19 cellular contexts compared by ENCODE assay signal in genomic region chr10:117805191-117805590, GRCh38.
DNase-seq lines count a peak whose midpoint lies in the region; ATAC-seq and TF ChIP-seq lines count a peak whose summit lies in the region.
"Had no signal": no experiment of that assay in that cellular context is flagged by ENCODE, and none has a peak within 500 bp of the region (broad histone marks: within the 10 kb centered on the region; RNA-seq: fewer than 3 reads in every experiment).

No MANE protein-coding gene starts in this region.

- no peak for TF ChIP-seq CTCF in right atrium auricular region (IDR thresholded peaks at IDR 0.05)
- no peak for TF ChIP-seq CTCF in heart right ventricle (IDR thresholded peaks at IDR 0.05)
- TF ChIP-seq CTCF in endodermal cell (conservative IDR thresholded peaks at IDR 0.05) = no peak
- TF ChIP-seq CTCF in neural crest cell (conservative IDR thresholded peaks at IDR 0.05) = no peak
- TF ChIP-seq CTCF in suprapubic skin (IDR thresholded peaks at IDR 0.05) = no peak

- peaks cover 69% of the 10 kb centered on the region for H3K27me3 Mint-ChIP-seq in endodermal cell (ENCODE audit: insufficient read depth)
- H3K27me3 Mint-ChIP-seq in neural crest cell (ENCODE audit: low read depth) = peaks cover 2% of the 10 kb centered on the region
- H3K27me3 Mint-ChIP-seq in activated T-cell treated with anti-CD3 and anti-CD28 coated beads, Interleukin-2, amount 50 U/mL, for 72 hours (ENCODE audit: low read depth) = peaks cover 6% of the 10 kb centered on the region

- no peaks in the 10 kb centered on the region for H3K9me3 ChIP-seq in right atrium auricular region
- peaks cover 0 to 4% (median 0%) of the 10 kb centered on the region in 11 donors for H3K9me3 ChIP-seq in heart right ventricle
- no peaks in the 10 kb centered on the region for H3K9me3 ChIP-seq in endodermal cell (ENCODE audit: control insufficient read depth, low read length)
- no peaks in the 10 kb centered on the region for H3K9me3 ChIP-seq in suprapubic skin
- H3K9me3 ChIP-seq: SJSA1 had no signal

- H3K4me3 ChIP-seq in right atrium auricular region (no peak overlapping the region), heart right ventricle (no peak overlapping the region), endodermal cell (ENCODE audit: low read length) (no peak overlapping the region), suprapubic skin (no peak overlapping the region)
- H3K4me3 ChIP-seq: GM23248, PC-9, SJSA1 had no signal

- WGBS in heart right ventricle, 2 donors = 64 to 68% methylated on average over 12 of the region's 12 CpGs
- 86 to 92% methylated on average over 5 to 12 of the region's 12 CpGs for WGBS in endodermal cell (ENCODE audit: insufficient coverage in 1 of 2, insufficient read length in 1 of 2), 2 experiments
- WGBS in suprapubic skin = 85% methylated on average over 12 of the region's 12 CpGs

- intact Hi-C loops in heart right ventricle (cut with DNase I) = no loop called here
- intact Hi-C loops in posterior vena cava (cut with DNase I) = no loop called here

- peaks cover 11% of the 10 kb centered on the region for H3K9me3 Mint-ChIP-seq in endodermal cell
- peaks cover 7% of the 10 kb centered on the region for H3K9me3 Mint-ChIP-seq in neural crest cell
- peaks cover 0 to 3% of the 10 kb centered on the region in 2 donors for H3K9me3 Mint-ChIP-seq in activated T-cell treated with anti-CD3 and anti-CD28 coated beads, Interleukin-2, amount 50 U/mL, for 72 hours

- TF ChIP-seq EP300 in suprapubic skin (IDR thresholded peaks at IDR 0.05) = no peak

- H3K27ac Mint-ChIP-seq in endodermal cell (no peak overlapping the region), neural crest cell (ENCODE audit: unreplicated experiment) (peak overlapping the region; percentile 43)
- no peak overlapping the region for H3K27ac Mint-ChIP-seq in activated T-cell treated with anti-CD3 and anti-CD28 coated beads, Interleukin-2, amount 50 U/mL, for 72 hours
- H3K27ac Mint-ChIP-seq: CD4-positive, alpha-beta T cell; HFFc6 had no signal

- peak; percentile 44 for DNase-seq in right atrium auricular region (ENCODE audit: low spot score)
- no peak for DNase-seq in heart right ventricle
- DNase-seq in endodermal cell = peak; percentile 24
- DNase-seq in neural crest cell (ENCODE audit: low read depth, low spot score) = no peak
- DNase-seq in suprapubic skin (ENCODE audit: low spot score in 2 of 2) = no peak
- DNase-seq in posterior vena cava (ENCODE audit: low spot score) = no peak
- DNase-seq in activated T-cell treated with anti-CD3 and anti-CD28 coated beads, Interleukin-2, amount 50 U/mL, for 72 hours = no peak
- no peak for DNase-seq in central memory CD4-positive, alpha-beta T cell
- DNase-seq: CD4-positive, alpha-beta T cell; H9; HFFc6; KBM-7; MM.1S; NCI-H2029; NCI-H82; PC-9; Right ventricle myocardium superior had no signal

- H3K27ac ChIP-seq in right atrium auricular region = no peak overlapping the region
- H3K27ac ChIP-seq in heart right ventricle = no peak overlapping the region
- no peak overlapping the region for H3K27ac ChIP-seq in endodermal cell (ENCODE audit: low read depth, low read length)
- peak overlapping the region; percentile 60 for H3K27ac ChIP-seq in suprapubic skin
- H3K27ac ChIP-seq: GM23248, PC-9, SJSA1 had no signal

- no peak for ATAC-seq in heart right ventricle
- ATAC-seq in activated T-cell treated with anti-CD3 and anti-CD28 coated beads, Interleukin-2, amount 50 U/mL, for 72 hours (replicated peaks in 1 of 2) = no peak

- no peak overlapping the region for H3K4me3 Mint-ChIP-seq in endodermal cell
- H3K4me3 Mint-ChIP-seq in neural crest cell = no peak overlapping the region
- H3K4me3 Mint-ChIP-seq in activated T-cell treated with anti-CD3 and anti-CD28 coated beads, Interleukin-2, amount 50 U/mL, for 72 hours = no peak overlapping the region
- H3K4me3 Mint-ChIP-seq: CD4-positive, alpha-beta T cell; H9; HFFc6 had no signal

- H3K36me3 Mint-ChIP-seq in endodermal cell (ENCODE audit: low read depth) (no peaks in the 10 kb centered on the region), neural crest cell (ENCODE audit: low read depth) (peaks cover 3% of the 10 kb centered on the region)
- H3K36me3 Mint-ChIP-seq in activated T-cell treated with anti-CD3 and anti-CD28 coated beads, Interleukin-2, amount 50 U/mL, for 72 hours (ENCODE audit: insufficient read depth in 2 of 2) = peaks cover 0 to 1% of the 10 kb centered on the region in 2 donors

- no peak overlapping the region for H3K9ac ChIP-seq in endodermal cell (ENCODE audit: extremely low read depth, low read length, poor library complexity, severe bottlenecking)
- H3K9ac ChIP-seq: GM23248 had no signal

- no peaks in the 10 kb centered on the region for H3K27me3 ChIP-seq in right atrium auricular region
- peaks cover 0 to 30% (median 6%) of the 10 kb centered on the region in 7 donors for H3K27me3 ChIP-seq in heart right ventricle
- peaks cover 21% of the 10 kb centered on the region for H3K27me3 ChIP-seq in endodermal cell (ENCODE audit: control insufficient read depth, insufficient read depth, low read length, poor library complexity, severe bottlenecking)
- H3K27me3 ChIP-seq in suprapubic skin = peaks cover 6% of the 10 kb centered on the region
- H3K27me3 ChIP-seq: SJSA1 had no signal

- H3K4me1 Mint-ChIP-seq in endodermal cell (no peaks in the 10 kb centered on the region), neural crest cell (no peaks in the 10 kb centered on the region)
- H3K4me1 Mint-ChIP-seq in activated T-cell treated with anti-CD3 and anti-CD28 coated beads, Interleukin-2, amount 50 U/mL, for 72 hours (ENCODE audit: low read depth) = no peaks in the 10 kb centered on the region

- no peaks in the 10 kb centered on the region for H3K36me3 ChIP-seq in right atrium auricular region
- H3K36me3 ChIP-seq in heart right ventricle = no peaks in the 10 kb centered on the region
- H3K36me3 ChIP-seq in endodermal cell (ENCODE audit: control insufficient read depth, insufficient read depth, low read length) = no peaks in the 10 kb centered on the region
- H3K36me3 ChIP-seq in suprapubic skin = no peaks in the 10 kb centered on the region
- H3K36me3 ChIP-seq: SJSA1 had no signal

- H3K4me1 ChIP-seq in right atrium auricular region (no peaks in the 10 kb centered on the region), heart right ventricle (no peaks in the 10 kb centered on the region), endodermal cell (ENCODE audit: control insufficient read depth, insufficient read depth, low read length) (no peaks in the 10 kb centered on the region), suprapubic skin (no peaks in the 10 kb centered on the region)
- H3K4me1 ChIP-seq: SJSA1 had no signal

- TF ChIP-seq POLR2A in suprapubic skin (IDR thresholded peaks at IDR 0.05) = no peak

Comparison
In these comparisons a context has a peak if more than half of its experiments do, and no peak if none do; other contexts are left out.
1. DNase-seq: peak in right atrium auricular region (single experiment) and endodermal cell (single experiment); none in heart right ventricle (0 of 2), neural crest cell (single experiment), suprapubic skin (0 of 2), posterior vena cava (single experiment), activated T-cell treated with anti-CD3 and anti-CD28 coated beads, Interleukin-2, amount 50 U/mL, for 72 hours (0 of 2) and central memory CD4-positive, alpha-beta T cell (single experiment).